In genomic region chr1:77438239-77438913, GRCh38 we compare ENCODE assay signal across 9 cellular contexts.
A peak's percentile ranks its signal among the peaks of the same experiment; 100 is the strongest.
DNase-seq lines count a peak whose midpoint lies in the region; ATAC-seq, FAIRE-seq and TF ChIP-seq lines count a peak whose summit lies in the region.
"Had no signal": no experiment of that assay in that cellular context is flagged by ENCODE, and none has a peak within 500 bp of the region (broad histone marks: within the 10 kb centered on the region; RNA-seq: fewer than 3 reads in every experiment).

No MANE protein-coding gene starts in this region.

- H3K4me1 ChIP-seq in HCT116 (ENCODE audit: control insufficient read depth in 1 of 2, insufficient read depth in 2 of 2, low read length in 2 of 2), result no peaks in the 10 kb centered on the region
- no peaks in the 10 kb centered on the region for H3K4me1 ChIP-seq in small intestine (ENCODE audit: control insufficient read depth in 2 of 2, insufficient read depth in 1 of 2, low read depth in 1 of 2, low read length in 1 of 2)

- WGBS in small intestine, 3 donors, result 45 to 53% (median 45%) methylated on average over 4 of the region's 4 CpGs

- 0 out of 2 replicates have a peak, but pooled peaks cover 3% of the 10 kb centered on the region for H3K9me3 ChIP-seq in AG04450 (ENCODE audit: control insufficient read depth, insufficient read depth, low read length)
- no peaks in the 10 kb centered on the region for H3K9me3 ChIP-seq in HCT116 (ENCODE audit: control insufficient read depth in 1 of 2, insufficient read depth in 1 of 2, low read depth in 1 of 2, low read length in 2 of 2)
- no peaks in the 10 kb centered on the region for H3K9me3 ChIP-seq in small intestine (ENCODE audit: control insufficient read depth, low read depth)

- no peak overlapping the region for H3K27ac ChIP-seq in AG04450 (ENCODE audit: low read depth, low read length)
- no peak overlapping the region for H3K27ac ChIP-seq in HCT116 (ENCODE audit: low read depth, low read length)
- no peak overlapping the region for H3K27ac ChIP-seq in small intestine (ENCODE audit: low read depth in 1 of 2, low read length in 1 of 2)

- DNase-seq in AG04450 (ENCODE audit: low read depth, low spot score) (peak; percentile 52), HCT116 (ENCODE audit: low read depth, low spot score) (no peak), astrocyte of the cerebellum (ENCODE audit: low read depth) (peak; percentile 80), mucosa of gallbladder (ENCODE audit: low spot score) (peak; percentile 63), small intestine (no peak), retina (no peak), NAMALWA (ENCODE audit: low spot score) (no peak)
- DNase-seq: NCI-H1436 treated with DMSO at 0.1 percent for 48 hours had no signal

- POLR2A ChIA-PET in AG04450 (lab: Yijun Ruan, JAX) (interaction anchor here (0.6 kb wide), 1 partner anchor 50 kb away, joined by 8 read pairs; no protein-coding TSS in a partner anchor), HCT116 (lab: Charles Lee) (no interaction called here)

- H3K36me3 ChIP-seq in HCT116 (ENCODE audit: control insufficient read depth in 1 of 2, insufficient read depth in 2 of 2, low read length in 2 of 2) (no peaks in the 10 kb centered on the region), small intestine (ENCODE audit: control insufficient read depth in 2 of 2, insufficient read depth in 2 of 2, low read length in 2 of 2) (no peaks in the 10 kb centered on the region)

- CTCF ChIA-PET in AG04450 (lab: Charles Lee), result interaction anchor here (0.6 kb wide), 1 partner anchor 1286 kb away, joined by 4 read pairs; no protein-coding TSS in a partner anchor
- CTCF ChIA-PET in HCT116 (lab: Charles Lee), result no interaction called here

- intact Hi-C loops in HCT116 (cut with micrococcal nuclease), result no loop called here

- BruUV-seq in HCT116 (replicated peaks; lab: Mats Ljungman, UMichigan), result no TSS peak

- H2AFZ ChIP-seq in HCT116 (ENCODE audit: low read depth, low read length, poor library complexity, severe bottlenecking), result peak overlapping the region; percentile 47

- no peak for FAIRE-seq in small intestine (lab: Jason Lieb, UNC)

- H3K27me3 ChIP-seq in AG04450 (ENCODE audit: control insufficient read depth, insufficient read depth, low read length), result no peaks in the 10 kb centered on the region
- no peaks in the 10 kb centered on the region for H3K27me3 ChIP-seq in HCT116 (ENCODE audit: insufficient read depth, low read length)
- H3K27me3 ChIP-seq in small intestine (ENCODE audit: control insufficient read depth in 2 of 2, insufficient read depth in 2 of 2, low read length in 2 of 2), result no peaks in the 10 kb centered on the region

- H3K4me3 ChIP-seq in AG04450 (ENCODE audit: low read depth, low read length) (peak overlapping the region; percentile 43), HCT116 (replicated peaks in 1 of 2; ENCODE audit: low read depth in 1 of 2, low read length in 2 of 2) (no peak overlapping the region), astrocyte of the cerebellum (ENCODE audit: low read depth, low read length) (no peak overlapping the region), small intestine (ENCODE audit: low read depth in 1 of 2, low read length in 2 of 2) (no peak overlapping the region)

- ATAC-seq in HCT116, result no peak
- no peak for ATAC-seq in GM18861 (IDR thresholded peaks at IDR 0.05; ENCODE audit: unreplicated experiment)

- TF ChIP-seq CTCF in AG04450 (IDR thresholded peaks at IDR 0.05; ENCODE audit: low read depth, low read length) (no peak), HCT116 (IDR thresholded peaks at IDR 0.05 in 2 of 3, conservative IDR thresholded peaks at IDR 0.05 in 1 of 3; ENCODE audit: borderline replicate concordance in 1 of 3, insufficient read depth in 1 of 3, low read depth in 2 of 3, low read length in 2 of 3) (no peak), astrocyte of the cerebellum (IDR thresholded peaks at IDR 0.05; ENCODE audit: low read depth, low read length, missing control alignments) (no peak)

- H3K9me2 ChIP-seq in HCT116 (ENCODE audit: insufficient read depth), result no peaks in the 10 kb centered on the region

- no peaks in the 10 kb centered on the region for H3K79me2 ChIP-seq in HCT116 (ENCODE audit: insufficient read depth, low read length)

- H3K4me2 ChIP-seq in HCT116 (ENCODE audit: low read length), result no peak overlapping the region

- RAD21 ChIA-PET in HCT116 (lab: Charles Lee; ENCODE audit: low non-redundant PET in 1 of 2, low total read pairs in 2 of 2, uncharacterized antibody in 2 of 2, unreplicated experiment in 2 of 2), result no interaction called here

- H3K9ac ChIP-seq in HCT116 (ENCODE audit: low read length), result no peak overlapping the region

- TF ChIP-seq POLR2A in HCT116 (IDR thresholded peaks at IDR 0.05; ENCODE audit: borderline replicate concordance, extremely low read depth, insufficient read depth, insufficient read length), result no peak

- no peak for TF ChIP-seq RAD21 in HCT116 (IDR thresholded peaks at IDR 0.05; ENCODE audit: low read depth)

- H4K20me1 ChIP-seq in HCT116 (ENCODE audit: insufficient read depth), result no peaks in the 10 kb centered on the region

- in situ Hi-C loops in astrocyte of the cerebellum (cut with HindIII; ENCODE audit: low sequenced_read_pairs), result no loop called here

TF ChIP-seq in HCT116, 20 proteins besides CTCF, POLR2A, EP300 and RAD21:
- no peak for TF ChIP-seq SIN3A (IDR thresholded peaks at IDR 0.05; ENCODE audit: low read depth)

Comparison
In these comparisons a context has a peak if more than half of its experiments do, and no peak if none do; other contexts are left out.
1. DNase-seq: peak in AG04450 (single experiment), astrocyte of the cerebellum (single experiment) and mucosa of gallbladder (single experiment); none in HCT116 (single experiment), small intestine (single experiment), retina (single experiment) and NAMALWA (single experiment).